Comparison of ENCODE assay signal across 17 cellular contexts in genomic region chr4:139502312-139502946, GRCh38.
"Had no signal": no experiment of that assay in that cellular context is flagged by ENCODE, and none has a peak within 500 bp of the region (broad histone marks: within the 10 kb centered on the region; RNA-seq: fewer than 3 reads in every experiment).

No MANE protein-coding gene starts in this region.

- H3K27me3 ChIP-seq: adrenal gland, colonic mucosa, esophagus squamous epithelium had no signal

- H3K27me3 Mint-ChIP-seq: activated CD4-positive, alpha-beta memory T cell treated with anti-CD3 and anti-CD28 coated beads for 36 hours; activated CD4-positive, alpha-beta T cell treated with anti-CD3 and anti-CD28 coated beads for 36 hours; activated CD8-positive, alpha-beta memory T cell treated with anti-CD3 and anti-CD28 coated beads, Interleukin-2, amount 10 ng/mL, durations not matched to agents 7 days and 5 days; activated T-cell treated with anti-CD3 and anti-CD28 coated beads, Interleukin-2, amount 50 U/mL, for 24 hours had no signal

- H3K4me3 Mint-ChIP-seq: activated CD4-positive, alpha-beta memory T cell treated with anti-CD3 and anti-CD28 coated beads for 36 hours; activated CD4-positive, alpha-beta T cell treated with anti-CD3 and anti-CD28 coated beads for 36 hours; activated CD8-positive, alpha-beta memory T cell treated with anti-CD3 and anti-CD28 coated beads, Interleukin-2, amount 10 ng/mL, durations not matched to agents 7 days and 5 days; activated naive CD4-positive, alpha-beta T cell treated with anti-CD3 and anti-CD28 coated beads, Interleukin-2, amount 10 ng/mL, durations not matched to agents 7 days and 5 days; activated T-cell treated with anti-CD3 and anti-CD28 coated beads, Interleukin-2, amount 50 U/mL, for 24 hours; natural killer cell treated with Interleukin-12 subunit alpha and Interleukin-12 subunit beta and Interleukin-15 and Interleukin-18, amount 100 ng/mL, for 72 hours had no signal

- H3K4me1 ChIP-seq: adrenal gland, colonic mucosa, prostate gland had no signal

- H3K27ac ChIP-seq: adrenal gland, colonic mucosa, esophagus squamous epithelium, prostate gland, thoracic aorta, WERI-Rb-1 had no signal

- H3K27ac Mint-ChIP-seq: activated CD4-positive, alpha-beta memory T cell treated with anti-CD3 and anti-CD28 coated beads for 36 hours; activated CD4-positive, alpha-beta T cell treated with anti-CD3 and anti-CD28 coated beads for 36 hours; activated CD8-positive, alpha-beta memory T cell treated with anti-CD3 and anti-CD28 coated beads, Interleukin-2, amount 10 ng/mL, durations not matched to agents 7 days and 5 days; activated naive CD4-positive, alpha-beta T cell treated with anti-CD3 and anti-CD28 coated beads, Interleukin-2, amount 10 ng/mL, durations not matched to agents 7 days and 5 days; activated T-cell treated with anti-CD3 and anti-CD28 coated beads, Interleukin-2, amount 50 U/mL, for 24 hours had no signal

- H3K36me3 Mint-ChIP-seq: natural killer cell treated with Interleukin-12 subunit alpha and Interleukin-12 subunit beta and Interleukin-15 and Interleukin-18, amount 100 ng/mL, for 72 hours had no signal

- ATAC-seq: activated CD4-positive, alpha-beta T cell treated with anti-CD3 and anti-CD28 coated beads for 36 hours; activated CD8-positive, alpha-beta memory T cell treated with anti-CD3 and anti-CD28 coated beads, Interleukin-2, amount 10 ng/mL, durations not matched to agents 7 days and 5 days; natural killer cell treated with Interleukin-12 subunit alpha and Interleukin-12 subunit beta and Interleukin-15 and Interleukin-18, amount 100 ng/mL, for 72 hours had no signal

- H3K9me3 ChIP-seq: adrenal gland, colonic mucosa, esophagus squamous epithelium, prostate gland, thoracic aorta had no signal

- FAIRE-seq: urothelium cell line had no signal

- H3K9me3 Mint-ChIP-seq: activated CD4-positive, alpha-beta memory T cell treated with anti-CD3 and anti-CD28 coated beads for 36 hours; activated naive CD4-positive, alpha-beta T cell treated with anti-CD3 and anti-CD28 coated beads, Interleukin-2, amount 10 ng/mL, durations not matched to agents 7 days and 5 days; activated T-cell treated with anti-CD3 and anti-CD28 coated beads, Interleukin-2, amount 50 U/mL, for 24 hours; natural killer cell treated with Interleukin-12 subunit alpha and Interleukin-12 subunit beta and Interleukin-15 and Interleukin-18, amount 100 ng/mL, for 72 hours had no signal

- DNase-seq: activated CD4-positive, alpha-beta memory T cell treated with anti-CD3 and anti-CD28 coated beads for 36 hours; activated CD4-positive, alpha-beta T cell treated with anti-CD3 and anti-CD28 coated beads for 36 hours; activated CD8-positive, alpha-beta memory T cell treated with anti-CD3 and anti-CD28 coated beads, Interleukin-2, amount 10 ng/mL, durations not matched to agents 7 days and 5 days; activated naive CD4-positive, alpha-beta T cell treated with anti-CD3 and anti-CD28 coated beads, Interleukin-2, amount 10 ng/mL, durations not matched to agents 7 days and 5 days; activated T-cell treated with anti-CD3 and anti-CD28 coated beads, Interleukin-2, amount 50 U/mL, for 24 hours; adrenal gland; colonic mucosa; esophagus squamous epithelium; hypothalamus; kidney glomerular epithelial cell; T-helper 1 cell; T1000; WERI-Rb-1 had no signal

- H3K36me3 ChIP-seq: adrenal gland, colonic mucosa, prostate gland, WERI-Rb-1 had no signal

- H3K4me1 Mint-ChIP-seq: activated CD4-positive, alpha-beta T cell treated with anti-CD3 and anti-CD28 coated beads for 36 hours had no signal

- H3K4me3 ChIP-seq: adrenal gland, colonic mucosa, esophagus squamous epithelium, prostate gland, thoracic aorta had no signal
